Comparison of ENCODE assay signal across 8 cellular contexts in genomic region chr5:159184858-159185381, GRCh38. TPM values are rescaled to one million over a fixed set of nuclear protein-coding genes. Genes with fewer than 3 reads are reported as not detected.
A peak's percentile ranks its signal among the peaks of the same experiment; 100 is the strongest.
DNase-seq lines count a peak whose midpoint lies in the region; ATAC-seq, FAIRE-seq and TF ChIP-seq lines count a peak whose summit lies in the region.

No MANE protein-coding gene starts in this region.

- H3K4me3 ChIP-seq in A673 (ENCODE audit: low read depth, low read length, poor library complexity, severe bottlenecking) = no peak overlapping the region

- H3K9me3 Mint-ChIP-seq in type B pancreatic cell = no peaks in the 10 kb centered on the region

- peak overlapping the region; percentile 41 for H3K27ac ChIP-seq in A673 (ENCODE audit: low read depth, low read length, poor library complexity, severe bottlenecking)

- TF ChIP-seq CTCF in A673 (conservative IDR thresholded peaks at IDR 0.05; ENCODE audit: low read depth, low read length) = no peak
- TF ChIP-seq CTCF in type B pancreatic cell (conservative IDR thresholded peaks at IDR 0.05) = no peak

- FAIRE-seq in H54 (lab: Jason Lieb, UNC) = peak; percentile 94

- BruUV-seq in A673 (replicated peaks; lab: Mats Ljungman, UMichigan) = no TSS peak

- POLR2A ChIA-PET in A673 (lab: Charles Lee; ENCODE audit: low non-redundant PET) = no interaction called here

- no peaks in the 10 kb centered on the region for H3K9me3 ChIP-seq in A673 (ENCODE audit: low read depth, low read length, poor library complexity, severe bottlenecking)

- H3K4me1 ChIP-seq in A673 (ENCODE audit: insufficient read depth, low read length, poor library complexity, severe bottlenecking) = peaks cover 44% of the 10 kb centered on the region

- peak overlapping the region; percentile 2 for H3K4me3 Mint-ChIP-seq in type B pancreatic cell

- DNase-seq in A673 (ENCODE audit: low spot score) (peak; percentile 61), H54 (ENCODE audit: insufficient read length, low spot score) (peak; percentile 9), left ventricle myocardium superior (no peak), type B pancreatic cell (ENCODE audit: extremely low spot score, unreplicated experiment) (no peak), NCI-H446 (lab: John Stamatoyannopoulos, UW) (no peak)
- peak; percentile 36 to 56 for DNase-seq in activated CD4-positive, alpha-beta T cell treated with anti-CD3 and anti-CD28 coated beads, Interleukin-2, amount 50 U/mL, for 48 hours

- H3K27me3 Mint-ChIP-seq in type B pancreatic cell = no peaks in the 10 kb centered on the region

- ATAC-seq in left ventricle myocardium superior (peak; percentile 50), GM18505 (IDR thresholded peaks at IDR 0.05; ENCODE audit: unreplicated experiment) (no peak), HG02970 (IDR thresholded peaks at IDR 0.05; ENCODE audit: low FRiP score, unreplicated experiment) (no peak)

- no peaks in the 10 kb centered on the region for H3K27me3 ChIP-seq in A673 (replicated peaks; ENCODE audit: insufficient read depth, low read depth, low read length, poor library complexity)

- H3K4me1 Mint-ChIP-seq in type B pancreatic cell (ENCODE audit: unreplicated experiment) = peaks cover 20% of the 10 kb centered on the region

- peak overlapping the region; percentile 41 for H3K27ac Mint-ChIP-seq in type B pancreatic cell

- intact Hi-C loops in A673 (cut with micrococcal nuclease; ENCODE audit: unreplicated experiment) (no loop called here), left ventricle myocardium superior (cut with micrococcal nuclease) (no loop called here)

- peaks cover 24% of the 10 kb centered on the region for H3K36me3 Mint-ChIP-seq in type B pancreatic cell

- CTCF ChIA-PET in A673 (lab: Charles Lee) = no interaction called here

- TF ChIP-seq POLR2A in H54 (IDR thresholded peaks at IDR 0.05; ENCODE audit: low read depth, low read length) (no peak), GM18505 (IDR thresholded peaks at IDR 0.05; ENCODE audit: borderline replicate concordance, extremely low read depth, insufficient read depth, insufficient read length) (no peak)

- peaks cover 37% of the 10 kb centered on the region for H3K36me3 ChIP-seq in A673 (ENCODE audit: insufficient read depth, low read length, poor library complexity, severe bottlenecking)

RNA-seq across cellular contexts. Expression of gene RNF145, which starts 24.4 kb away (rescaled TPM):
- total RNA-seq in A673 (2021) = 103 and 132 TPM in 2 replicates
- total RNA-seq in left ventricle myocardium superior = 23.3 TPM
- 42.5 and 66.4 TPM in 2 replicates for total RNA-seq in type B pancreatic cell (ENCODE audit: low replicate concordance)

Comparison
In these comparisons a context has a peak if more than half of its experiments do, and no peak if none do; other contexts are left out.
1. DNase-seq: peak in A673 (single experiment), H54 (single experiment) and activated CD4-positive, alpha-beta T cell treated with anti-CD3 and anti-CD28 coated beads, Interleukin-2, amount 50 U/mL, for 48 hours (2 of 2); none in left ventricle myocardium superior (single experiment), type B pancreatic cell (single experiment) and NCI-H446 (0 of 2).